ENCODE assay signal across 38 cellular contexts in genomic region chr13:72185756-72186155, GRCh38.
"Had no signal": no experiment of that assay in that cellular context is flagged by ENCODE, and none has a peak within 500 bp of the region (broad histone marks: within the 10 kb centered on the region; RNA-seq: fewer than 3 reads in every experiment).

No MANE protein-coding gene starts in this region.

- H3K27ac ChIP-seq: adrenal gland, ascending aorta, body of pancreas, brain microvascular endothelial cell, cardiac muscle cell had no signal

- H3K27me3 ChIP-seq: adrenal gland, ascending aorta, body of pancreas, brain microvascular endothelial cell, breast epithelium, cardiac muscle cell had no signal

- H3K27me3 Mint-ChIP-seq: activated naive CD4-positive, alpha-beta T cell treated with anti-CD3 and anti-CD28 coated beads, Interleukin-2, amount 10 ng/mL, durations not matched to agents 7 days and 5 days; activated naive CD4-positive, alpha-beta T cell treated with anti-CD3 and anti-CD28 coated beads, Interleukin-2, amount 50 U/mL, for 24 hours; activated naive CD8-positive, alpha-beta T cell; activated naive CD8-positive, alpha-beta T cell treated with anti-CD3 and anti-CD28 coated beads for 36 hours; activated naive CD8-positive, alpha-beta T cell treated with anti-CD3 and anti-CD28 coated beads, Interleukin-2, amount 10 ng/mL, durations not matched to agents 7 days and 5 days; activated naive CD8-positive, alpha-beta T cell treated with anti-CD3 and anti-CD28 coated beads, Interleukin-2, amount 50 U/mL, for 24 hours; activated T-cell treated with anti-CD3 and anti-CD28 coated beads, Interleukin-2, amount 50 U/mL, for 24 hours; activated T-helper 17 cell treated with anti-CD3 and anti-CD28 coated beads, Interleukin-2, amount 50 U/mL, for 72 hours; central memory CD8-positive, alpha-beta T cell had no signal

- H3K9me3 Mint-ChIP-seq: activated naive CD4-positive, alpha-beta T cell treated with anti-CD3 and anti-CD28 coated beads for 36 hours; activated naive CD4-positive, alpha-beta T cell treated with anti-CD3 and anti-CD28 coated beads, Interleukin-2, amount 10 ng/mL, durations not matched to agents 7 days and 5 days; activated naive CD8-positive, alpha-beta T cell treated with anti-CD3 and anti-CD28 coated beads, Interleukin-2, amount 10 ng/mL, durations not matched to agents 7 days and 5 days had no signal

- H3K27ac Mint-ChIP-seq: activated naive CD4-positive, alpha-beta T cell treated with anti-CD3 and anti-CD28 coated beads for 36 hours; activated naive CD4-positive, alpha-beta T cell treated with anti-CD3 and anti-CD28 coated beads, Interleukin-2, amount 10 ng/mL, durations not matched to agents 7 days and 5 days; activated naive CD4-positive, alpha-beta T cell treated with anti-CD3 and anti-CD28 coated beads, Interleukin-2, amount 50 U/mL, for 24 hours; activated naive CD4-positive, alpha-beta T cell treated with anti-CD3 and anti-CD28 coated beads, Interleukin-2, amount 50 U/mL, for 72 hours; activated naive CD8-positive, alpha-beta T cell; activated naive CD8-positive, alpha-beta T cell treated with anti-CD3 and anti-CD28 coated beads for 36 hours; activated naive CD8-positive, alpha-beta T cell treated with anti-CD3 and anti-CD28 coated beads, Interleukin-2, amount 10 ng/mL, durations not matched to agents 7 days and 5 days; activated naive CD8-positive, alpha-beta T cell treated with anti-CD3 and anti-CD28 coated beads, Interleukin-2, amount 50 U/mL, for 24 hours; activated T-cell treated with anti-CD3 and anti-CD28 coated beads, Interleukin-2, amount 50 U/mL, for 24 hours; activated T-cell treated with anti-CD3 and anti-CD28 coated beads, Interleukin-2, amount 50 U/mL, for 72 hours; activated T-helper 1 cell treated with anti-CD3 and anti-CD28 coated beads, Interleukin-12 subunit alpha, Interleukin-12 subunit beta, Interleukin-2, Interleukin-4 antibody, amounts not matched to agents 30 ng/mL and 10 ng/mL and 1 ng/mL, durations not matched to agents 14 hours and 24 hours and 36 hours; activated T-helper 17 cell treated with anti-CD3 and anti-CD28 coated beads, Interleukin-2, amount 50 U/mL, for 72 hours; activated T-helper 2 cell treated with anti-CD3 and anti-CD28 coated beads, Interferon-gamma antibody, Interleukin-2, Interleukin-4, amounts not matched to agents 10 μg/mL and 5 μg/mL and 100 μg/mL, durations not matched to agents 14 hours and 24 hours and 36 hours; brain had no signal

- DNase-seq: activated effector memory CD4-positive, alpha-beta T cell treated with anti-CD3 and anti-CD28 coated beads, Interleukin-2, amount 50 U/mL, for 16 hours; activated effector memory CD4-positive, alpha-beta T cell treated with Interleukin-2 at 50 U/mL for 16 hours; activated gamma-delta T cell; activated gamma-delta T cell treated with Interleukin-2 at 50 U/mL for 16 hours; activated naive CD4-positive, alpha-beta T cell; activated naive CD4-positive, alpha-beta T cell treated with anti-CD3 and anti-CD28 coated beads for 36 hours; activated naive CD4-positive, alpha-beta T cell treated with anti-CD3 and anti-CD28 coated beads, Interleukin-2, amount 10 ng/mL, durations not matched to agents 7 days and 5 days; activated naive CD4-positive, alpha-beta T cell treated with anti-CD3 and anti-CD28 coated beads, Interleukin-2, amount 50 U/mL, for 16 hours; activated naive CD4-positive, alpha-beta T cell treated with Interleukin-2 at 50 U/mL for 16 hours; activated naive CD8-positive, alpha-beta T cell treated with anti-CD3 and anti-CD28 coated beads for 36 hours; activated naive CD8-positive, alpha-beta T cell treated with anti-CD3 and anti-CD28 coated beads, Interleukin-2, amount 10 ng/mL, durations not matched to agents 7 days and 5 days; activated naive CD8-positive, alpha-beta T cell treated with anti-CD3 and anti-CD28 coated beads, Interleukin-2, amount 50 U/mL, for 24 hours; activated T-cell treated with anti-CD3 and anti-CD28 coated beads, Interleukin-2, amount 50 U/mL, for 1 hour; activated T-cell treated with anti-CD3 and anti-CD28 coated beads, Interleukin-2, amount 50 U/mL, for 24 hours; activated T-cell treated with anti-CD3 and anti-CD28 coated beads, Interleukin-2, amount 50 U/mL, for 4 hours; activated T-cell treated with anti-CD3 and anti-CD28 coated beads, Interleukin-2, amount 50 U/mL, for 48 hours; activated T-cell treated with anti-CD3 and anti-CD28 coated beads, Interleukin-2, amount 50 U/mL, for 72 hours; adrenal gland; amniotic stem cell; amygdala; anterior cingulate cortex; aorta; body of pancreas; brain microvascular endothelial cell; caudate nucleus; central memory CD4-positive, alpha-beta T cell; cerebellar nuclear complex had no signal

- H3K36me3 ChIP-seq: adrenal gland, ascending aorta, brain microvascular endothelial cell, breast epithelium, cardiac muscle cell had no signal

- H3K4me1 Mint-ChIP-seq: activated naive CD4-positive, alpha-beta T cell treated with anti-CD3 and anti-CD28 coated beads, Interleukin-2, amount 10 ng/mL, durations not matched to agents 7 days and 5 days; activated naive CD4-positive, alpha-beta T cell treated with anti-CD3 and anti-CD28 coated beads, Interleukin-2, amount 50 U/mL, for 24 hours; activated naive CD8-positive, alpha-beta T cell treated with anti-CD3 and anti-CD28 coated beads for 36 hours; activated naive CD8-positive, alpha-beta T cell treated with anti-CD3 and anti-CD28 coated beads, Interleukin-2, amount 10 ng/mL, durations not matched to agents 7 days and 5 days; activated naive CD8-positive, alpha-beta T cell treated with anti-CD3 and anti-CD28 coated beads, Interleukin-2, amount 50 U/mL, for 24 hours; activated T-helper 17 cell treated with anti-CD3 and anti-CD28 coated beads, Interleukin-2, amount 50 U/mL, for 72 hours; brain; central memory CD8-positive, alpha-beta T cell had no signal

- H3K9me3 ChIP-seq: adrenal gland, ascending aorta, body of pancreas, breast epithelium had no signal

- H3K4me3 Mint-ChIP-seq: activated naive CD4-positive, alpha-beta T cell treated with anti-CD3 and anti-CD28 coated beads for 36 hours; activated naive CD4-positive, alpha-beta T cell treated with anti-CD3 and anti-CD28 coated beads, Interleukin-2, amount 10 ng/mL, durations not matched to agents 7 days and 5 days; activated naive CD4-positive, alpha-beta T cell treated with anti-CD3 and anti-CD28 coated beads, Interleukin-2, amount 50 U/mL, for 24 hours; activated naive CD8-positive, alpha-beta T cell; activated naive CD8-positive, alpha-beta T cell treated with anti-CD3 and anti-CD28 coated beads for 36 hours; activated naive CD8-positive, alpha-beta T cell treated with anti-CD3 and anti-CD28 coated beads, Interleukin-2, amount 10 ng/mL, durations not matched to agents 7 days and 5 days; activated naive CD8-positive, alpha-beta T cell treated with anti-CD3 and anti-CD28 coated beads, Interleukin-2, amount 50 U/mL, for 24 hours; activated T-cell treated with anti-CD3 and anti-CD28 coated beads, Interleukin-2, amount 50 U/mL, for 24 hours; activated T-cell treated with anti-CD3 and anti-CD28 coated beads, Interleukin-2, amount 50 U/mL, for 4 hours; activated T-cell treated with anti-CD3 and anti-CD28 coated beads, Interleukin-2, amount 50 U/mL, for 72 hours; activated T-helper 1 cell treated with anti-CD3 and anti-CD28 coated beads, Interleukin-12 subunit alpha, Interleukin-12 subunit beta, Interleukin-2, Interleukin-4 antibody, amounts not matched to agents 30 ng/mL and 10 ng/mL and 1 ng/mL, durations not matched to agents 14 hours and 24 hours and 36 hours; activated T-helper 17 cell treated with anti-CD3 and anti-CD28 coated beads, Interleukin-2, amount 50 U/mL, for 72 hours; brain; central memory CD8-positive, alpha-beta T cell had no signal

- ATAC-seq: activated naive CD4-positive, alpha-beta T cell treated with anti-CD3 and anti-CD28 coated beads, Interleukin-2, amount 50 U/mL, for 72 hours; activated naive CD8-positive, alpha-beta T cell treated with anti-CD3 and anti-CD28 coated beads, Interleukin-2, amount 50 U/mL, for 24 hours; activated T-cell treated with anti-CD3 and anti-CD28 coated beads, Interleukin-2, amount 50 U/mL, for 4 hours; activated T-cell treated with anti-CD3 and anti-CD28 coated beads, Interleukin-2, amount 50 U/mL, for 72 hours; activated T-helper 17 cell treated with anti-CD3 and anti-CD28 coated beads, Interleukin-2, amount 50 U/mL, for 72 hours; body of pancreas had no signal

- H3K36me3 Mint-ChIP-seq: activated naive CD4-positive, alpha-beta T cell treated with anti-CD3 and anti-CD28 coated beads, Interleukin-2, amount 10 ng/mL, durations not matched to agents 7 days and 5 days; activated naive CD4-positive, alpha-beta T cell treated with anti-CD3 and anti-CD28 coated beads, Interleukin-2, amount 50 U/mL, for 24 hours; activated naive CD4-positive, alpha-beta T cell treated with anti-CD3 and anti-CD28 coated beads, Interleukin-2, amount 50 U/mL, for 72 hours; activated naive CD8-positive, alpha-beta T cell; activated naive CD8-positive, alpha-beta T cell treated with anti-CD3 and anti-CD28 coated beads for 36 hours; activated naive CD8-positive, alpha-beta T cell treated with anti-CD3 and anti-CD28 coated beads, Interleukin-2, amount 10 ng/mL, durations not matched to agents 7 days and 5 days; brain had no signal

- H3K4me3 ChIP-seq: adrenal gland, ascending aorta, body of pancreas, breast epithelium, cardiac muscle cell had no signal
